In the genomic region with DNA sequence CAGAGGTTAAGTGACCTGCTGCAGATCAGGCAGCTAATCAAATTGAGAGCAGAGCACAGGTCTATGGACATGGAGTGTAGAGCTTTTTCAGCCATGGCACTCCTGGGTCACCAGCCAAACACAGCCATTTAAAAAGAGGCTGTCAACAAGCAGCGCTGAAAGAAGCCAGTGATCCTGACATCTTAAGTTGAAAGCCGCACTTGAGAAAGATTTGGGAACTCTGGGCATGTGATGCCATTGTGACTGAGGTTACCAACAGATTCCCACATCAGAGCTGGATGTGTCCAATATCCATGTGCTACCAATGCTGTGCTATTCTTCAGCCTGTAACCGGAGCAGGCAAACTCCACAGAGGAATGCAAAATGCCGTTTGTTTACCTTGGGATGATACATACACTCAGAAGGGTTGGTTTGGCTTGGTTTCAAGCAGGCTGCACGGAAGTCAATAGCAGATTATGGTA, we compare ENCODE assay signal across 11 cellular contexts. TPM values are rescaled to one million over a fixed set of nuclear protein-coding genes. Genes with fewer than 3 reads are reported as not detected.
A peak's percentile ranks its signal among the peaks of the same experiment; 100 is the strongest.
DNase-seq lines count a peak whose midpoint lies in the region; ATAC-seq and TF ChIP-seq lines count a peak whose summit lies in the region.
"Had no signal": no experiment of that assay in that cellular context is flagged by ENCODE, and none has a peak within 500 bp of the region (broad histone marks: within the 10 kb centered on the region; RNA-seq: fewer than 3 reads in every experiment).

No MANE protein-coding gene starts in this region.

- no peak overlapping the region for H3K4me3 Mint-ChIP-seq in WTC11
- H3K4me3 Mint-ChIP-seq: activated B cell treated with CpG ODN at 0.5 μM for 24 hours had no signal

- no peak for TF ChIP-seq POLR2A in thyroid gland (IDR thresholded peaks at IDR 0.05)

- DNase-seq in DMS79 treated with DMSO at 0.1 percent for 48 hours (lab: John Stamatoyannopoulos, UW), result peak; percentile 14
- no peak for DNase-seq in DMS79 (lab: John Stamatoyannopoulos, UW)
- no peak for DNase-seq in WTC11 (ENCODE audit: low spot score)
- no peak for DNase-seq in right atrium auricular region (ENCODE audit: low spot score)
- peak; percentile 10 to 25 for DNase-seq in thyroid gland
- DNase-seq in SKM-1 treated with dmso at 0.1 percent for 144 hours (lab: John Stamatoyannopoulos, UW; ENCODE audit: unreplicated experiment), result no peak
- DNase-seq in activated effector memory CD4-positive, alpha-beta T cell treated with anti-CD3 and anti-CD28 coated beads, Interleukin-2, amount 50 U/mL, for 16 hours, result no peak
- DNase-seq: activated B cell treated with CpG ODN at 0.5 μM for 24 hours; AML-193; stimulated activated naive CD4-positive, alpha-beta T cell had no signal

- no peaks in the 10 kb centered on the region for H3K9me3 ChIP-seq in right atrium auricular region
- H3K9me3 ChIP-seq in thyroid gland, result no peaks in the 10 kb centered on the region

- intact Hi-C loops in thyroid gland (cut with DNase I), result no loop called here

- H3K9me3 Mint-ChIP-seq in WTC11, result no peaks in the 10 kb centered on the region
- H3K9me3 Mint-ChIP-seq: activated B cell treated with CpG ODN at 0.5 μM for 24 hours had no signal

- TF ChIP-seq CTCF in WTC11 (IDR thresholded peaks at IDR 0.05), result no peak
- no peak for TF ChIP-seq CTCF in right atrium auricular region (IDR thresholded peaks at IDR 0.05)
- TF ChIP-seq CTCF in thyroid gland (IDR thresholded peaks at IDR 0.05), result no peak

- no peaks in the 10 kb centered on the region for H3K27me3 ChIP-seq in right atrium auricular region
- H3K27me3 ChIP-seq in thyroid gland, result no peaks in the 10 kb centered on the region

- WGBS in thyroid gland, 2 donors, result 40 to 49% methylated on average over 5 of the region's 5 CpGs

- 0 out of 2 replicates have a peak, but pooled peaks have one; percentile 9 for ATAC-seq in WTC11
- ATAC-seq in HG02571 (IDR thresholded peaks at IDR 0.05; ENCODE audit: unreplicated experiment), result no peak

- H3K27ac Mint-ChIP-seq in WTC11, result no peak overlapping the region; the same call in 1 of the 2 replicates
- H3K27ac Mint-ChIP-seq: activated B cell treated with CpG ODN at 0.5 μM for 24 hours had no signal

- peaks cover 38% of the 10 kb centered on the region for H3K4me1 Mint-ChIP-seq in WTC11
- H3K4me1 Mint-ChIP-seq: activated B cell treated with CpG ODN at 0.5 μM for 24 hours had no signal

- H3K4me1 ChIP-seq in right atrium auricular region, result peaks cover 0 to 84% of the 10 kb centered on the region in 2 donors
- H3K4me1 ChIP-seq in thyroid gland, result peaks cover 42 to 54% of the 10 kb centered on the region in 2 donors

- H3K27me3 Mint-ChIP-seq in WTC11 (ENCODE audit: low read depth), result no peaks in the 10 kb centered on the region

- peak overlapping the region; percentile 81 to 87 for H3K27ac ChIP-seq in right atrium auricular region
- H3K27ac ChIP-seq in thyroid gland, result peak overlapping the region in 2 of 3 donors; percentile 56 to 81

- no peaks in the 10 kb centered on the region for H3K36me3 ChIP-seq in right atrium auricular region
- no peaks in the 10 kb centered on the region for H3K36me3 ChIP-seq in thyroid gland

- CTCF ChIA-PET in WTC11 (lab: Charles Lee), result interaction anchor here (1.9 to 3.2 kb wide), 2 partner anchors 11 to 410 kb away, joined by 6 to 11 read pairs; no protein-coding TSS in a partner anchor

- no peaks in the 10 kb centered on the region for H3K36me3 Mint-ChIP-seq in WTC11

- POLR2A ChIA-PET in WTC11 (lab: Charles Lee), result no interaction called here

- H3K4me3 ChIP-seq in right atrium auricular region (no peak overlapping the region), thyroid gland (replicated peaks in 1 of 3) (no peak overlapping the region)

TF ChIP-seq in WTC11, 78 proteins besides CTCF, POLR2A, EP300 and RAD21:
- TF ChIP-seq GRHL2 (CRISPR knock-in tag; IDR thresholded peaks at IDR 0.05; ENCODE audit: insufficient replicate concordance, severe bottlenecking) (no peak), ZNF121 (CRISPR knock-in tag; IDR thresholded peaks at IDR 0.05) (no peak), ZNF396 (CRISPR knock-in tag; IDR thresholded peaks at IDR 0.05; ENCODE audit: borderline replicate concordance) (no peak), ZNF219 (CRISPR knock-in tag; IDR thresholded peaks at IDR 0.05; ENCODE audit: borderline replicate concordance) (no peak), JAZF1 (CRISPR knock-in tag; IDR thresholded peaks at IDR 0.05) (no peak)
- TF ChIP-seq, protein P1, sequence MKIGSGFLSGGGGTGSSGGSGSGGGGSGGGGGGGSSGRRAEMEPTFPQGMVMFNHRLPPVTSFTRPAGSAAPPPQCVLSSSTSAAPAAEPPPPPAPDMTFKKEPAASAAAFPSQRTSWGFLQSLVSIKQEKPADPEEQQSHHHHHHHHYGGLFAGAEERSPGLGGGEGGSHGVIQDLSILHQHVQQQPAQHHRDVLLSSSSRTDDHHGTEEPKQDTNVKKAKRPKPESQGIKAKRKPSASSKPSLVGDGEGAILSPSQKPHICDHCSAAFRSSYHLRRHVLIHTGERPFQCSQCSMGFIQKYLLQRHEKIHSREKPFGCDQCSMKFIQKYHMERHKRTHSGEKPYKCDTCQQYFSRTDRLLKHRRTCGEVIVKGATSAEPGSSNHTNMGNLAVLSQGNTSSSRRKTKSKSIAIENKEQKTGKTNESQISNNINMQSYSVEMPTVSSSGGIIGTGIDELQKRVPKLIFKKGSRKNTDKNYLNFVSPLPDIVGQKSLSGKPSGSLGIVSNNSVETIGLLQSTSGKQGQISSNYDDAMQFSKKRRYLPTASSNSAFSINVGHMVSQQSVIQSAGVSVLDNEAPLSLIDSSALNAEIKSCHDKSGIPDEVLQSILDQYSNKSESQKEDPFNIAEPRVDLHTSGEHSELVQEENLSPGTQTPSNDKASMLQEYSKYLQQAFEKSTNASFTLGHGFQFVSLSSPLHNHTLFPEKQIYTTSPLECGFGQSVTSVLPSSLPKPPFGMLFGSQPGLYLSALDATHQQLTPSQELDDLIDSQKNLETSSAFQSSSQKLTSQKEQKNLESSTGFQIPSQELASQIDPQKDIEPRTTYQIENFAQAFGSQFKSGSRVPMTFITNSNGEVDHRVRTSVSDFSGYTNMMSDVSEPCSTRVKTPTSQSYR (CRISPR knock-in tag; IDR thresholded peaks at IDR 0.05), result no peak
- TF ChIP-seq, protein P2, sequence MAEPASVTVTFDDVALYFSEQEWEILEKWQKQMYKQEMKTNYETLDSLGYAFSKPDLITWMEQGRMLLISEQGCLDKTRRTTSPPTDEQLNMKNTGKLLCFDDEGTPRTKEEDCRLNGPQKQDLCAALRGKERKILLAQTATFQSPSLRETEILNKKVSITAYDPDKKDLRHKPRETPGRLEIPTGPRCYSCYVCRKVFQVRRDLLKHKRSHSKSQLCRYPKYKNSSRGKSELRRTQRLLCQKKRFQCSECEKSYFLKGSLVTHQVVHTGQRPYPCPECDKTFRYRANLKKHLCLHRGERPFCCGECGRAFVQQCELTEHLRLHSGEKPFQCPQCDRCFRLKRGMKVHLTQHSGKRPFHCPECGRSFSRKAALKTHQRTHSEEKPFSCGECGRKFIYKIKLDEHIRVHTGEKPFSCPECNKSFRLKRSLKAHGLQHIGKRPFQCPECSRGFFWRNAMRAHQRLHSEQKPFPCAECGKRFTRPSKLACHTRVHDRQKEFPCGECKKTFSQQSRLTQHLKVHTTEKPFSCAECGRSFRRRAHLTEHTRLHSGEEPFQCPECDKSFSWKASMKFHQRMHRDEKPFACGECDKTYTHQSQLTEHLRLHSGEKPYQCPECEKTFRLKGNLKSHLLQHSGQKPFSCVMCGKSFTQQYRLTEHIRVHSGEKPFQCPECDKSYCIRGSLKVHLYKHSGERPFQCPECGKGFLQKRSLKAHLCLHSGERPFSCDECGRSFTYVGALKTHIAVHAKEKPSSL (CRISPR knock-in tag; conservative IDR thresholded peaks at IDR 0.05), result no peak

RNA-seq across cellular contexts. Expression of a gene that starts 56.2 kb away (rescaled TPM):
- total RNA-seq in WTC11 (2021) (54.9 to 62.1 TPM (median 57.2 TPM) in 3 replicates), right atrium auricular region (100 to 1,000 TPM; 359 to 404 TPM), thyroid gland (100 to 1,000 TPM; 225 to 404 (median 382) TPM)

Comparison
In these comparisons a context has a peak if more than half of its experiments do, and no peak if none do; other contexts are left out.
1. DNase-seq: peak in DMS79 treated with DMSO at 0.1 percent for 48 hours (single experiment) and thyroid gland (2 of 2); none in DMS79 (single experiment), WTC11 (single experiment), right atrium auricular region (single experiment), SKM-1 treated with dmso at 0.1 percent for 144 hours (single experiment) and activated effector memory CD4-positive, alpha-beta T cell treated with anti-CD3 and anti-CD28 coated beads, Interleukin-2, amount 50 U/mL, for 16 hours (single experiment).